ENCODE assay signal across 13 cellular contexts in genomic region chr18:50820901-50821520, GRCh38. TPM values are rescaled to one million over a fixed set of nuclear protein-coding genes. Genes with fewer than 3 reads are reported as not detected.
DNase-seq lines count a peak whose midpoint lies in the region; ATAC-seq and TF ChIP-seq lines count a peak whose summit lies in the region.
"Had no signal": no experiment of that assay in that cellular context is flagged by ENCODE, and none has a peak within 500 bp of the region (broad histone marks: within the 10 kb centered on the region; RNA-seq: fewer than 3 reads in every experiment).

No MANE protein-coding gene starts in this region.

- peak in 1 of 2 experiments; percentile 66 for DNase-seq in HL-60 (ENCODE audit: low read depth in 1 of 2, low spot score in 1 of 2)
- DNase-seq in SKM-1 treated with dmso at 0.1 percent for 144 hours (lab: John Stamatoyannopoulos, UW; ENCODE audit: unreplicated experiment): peak; percentile 78
- peak; percentile 51 for DNase-seq in left kidney (ENCODE audit: low read depth, low spot score)
- no peak for DNase-seq in chondrocyte (ENCODE audit: low spot score)
- DNase-seq in lower leg skin (ENCODE audit: low spot score in 2 of 2): no peak
- no peak for DNase-seq in CD14-positive monocyte (ENCODE audit: low spot score)
- DNase-seq: activated CD4-positive, alpha-beta T cell treated with anti-CD3 and anti-CD28 coated beads for 1 hour; activated T-cell treated with anti-CD3 and anti-CD28 coated beads, Interleukin-2, amount 50 U/mL, for 48 hours; NCI-H2171 had no signal

- H3K79me2 ChIP-seq in ACC112 (ENCODE audit: control insufficient read depth, insufficient read depth, low read length, unreplicated experiment): no peaks in the 10 kb centered on the region

- TF ChIP-seq POLR2A in lower leg skin (IDR thresholded peaks at IDR 0.05): no peak

- H3K4me3 ChIP-seq in ACC112 (ENCODE audit: low read depth, low read length) (no peak overlapping the region), HL-60 (replicated peaks; ENCODE audit: insufficient read depth, low read length) (no peak overlapping the region), lower leg skin (ENCODE audit: low read depth, poor library complexity, severe bottlenecking) (no peak overlapping the region)

- intact Hi-C loops in lower leg skin (cut with DNase I; ENCODE audit: low total_unique reads) (loop anchor here (5.0 kb wide), 1 partner anchor 231 kb away; no protein-coding TSS in a partner anchor), CD14-positive monocyte (cut with micrococcal nuclease) (loop anchor here (5.0 kb wide), 2 partner anchors 56 to 231 kb away; partner anchors contain the start of gene ME2 (in 2 of the 2))

- peak overlapping the region; percentile 61 for H2AFZ ChIP-seq in ACC112 (ENCODE audit: low read length, unreplicated experiment)

- H3K27me3 ChIP-seq in ACC112 (ENCODE audit: insufficient read depth, low read length) (no peaks in the 10 kb centered on the region), HL-60 (ENCODE audit: insufficient read depth, poor library complexity, severe bottlenecking) (no peaks in the 10 kb centered on the region)

- H3K4me1 ChIP-seq in ACC112 (ENCODE audit: control insufficient read depth, insufficient read depth, low read length, unreplicated experiment): peaks cover 18% of the 10 kb centered on the region

- H3K4me3 Mint-ChIP-seq in chondrocyte (ENCODE audit: unreplicated experiment): no peak overlapping the region
- H3K4me3 Mint-ChIP-seq in CD14-positive monocyte: no peak overlapping the region
- H3K4me3 Mint-ChIP-seq: brain had no signal

- no peak for ATAC-seq in HG02759 (IDR thresholded peaks at IDR 0.05; ENCODE audit: unreplicated experiment)
- ATAC-seq: sciatic nerve had no signal

- no peak overlapping the region for H3K27ac ChIP-seq in ACC112 (ENCODE audit: low read depth, low read length)
- H3K27ac ChIP-seq in HL-60 (replicated peaks): peak overlapping the region; percentile 80

- no peak overlapping the region for H3K27ac Mint-ChIP-seq in chondrocyte (ENCODE audit: unreplicated experiment)
- H3K27ac Mint-ChIP-seq in CD14-positive monocyte: no peak overlapping the region
- H3K27ac Mint-ChIP-seq: brain had no signal

- TF ChIP-seq CTCF in HL-60 (IDR thresholded peaks at IDR 0.05; ENCODE audit: insufficient read depth, low read length): no peak
- TF ChIP-seq CTCF in chondrocyte (IDR thresholded peaks at IDR 0.05): no peak
- no peak for TF ChIP-seq CTCF in lower leg skin (IDR thresholded peaks at IDR 0.05)
- no peak for TF ChIP-seq CTCF in CD14-positive monocyte (IDR thresholded peaks at IDR 0.05)

- H3K36me3 Mint-ChIP-seq in chondrocyte (ENCODE audit: low read depth): no peaks in the 10 kb centered on the region
- no peaks in the 10 kb centered on the region for H3K36me3 Mint-ChIP-seq in CD14-positive monocyte
- H3K36me3 Mint-ChIP-seq: brain had no signal

- H3K9me3 Mint-ChIP-seq in chondrocyte (ENCODE audit: low read depth) (no peaks in the 10 kb centered on the region), CD14-positive monocyte (no peaks in the 10 kb centered on the region)
- H3K9me3 Mint-ChIP-seq: brain had no signal

- H3K4me1 Mint-ChIP-seq in chondrocyte (ENCODE audit: low read depth): peaks cover 19% of the 10 kb centered on the region
- H3K4me1 Mint-ChIP-seq in CD14-positive monocyte: peaks cover 5% of the 10 kb centered on the region

- H3K36me3 ChIP-seq in ACC112 (ENCODE audit: insufficient read depth, low read length): no peaks in the 10 kb centered on the region

- H3K27me3 Mint-ChIP-seq in chondrocyte (ENCODE audit: low read depth) (no peaks in the 10 kb centered on the region), CD14-positive monocyte (ENCODE audit: low read depth in 3 of 3) (no peaks in the 10 kb centered on the region)
- H3K27me3 Mint-ChIP-seq: brain had no signal

- 67 to 70% methylated on average over 5 of the region's 5 CpGs for WGBS in lower leg skin, 2 donors

RNA-seq across cellular contexts. Expression of gene MRO, which starts 1.2 kb away (rescaled TPM):
- total RNA-seq in chondrocyte: not detected in 3 replicates
- total RNA-seq in lower leg skin: under 1 TPM in 1 of 4 donors, not detected in 3; 0.10 TPM
- polyA plus RNA-seq in CD14-positive monocyte: not detected

RNA-seq across cellular contexts. Expression of gene ME2, which starts 57.9 kb away (rescaled TPM):
- total RNA-seq in chondrocyte: 26.7 to 29.9 TPM (median 29.1 TPM) in 3 replicates
- 10 to 100 TPM; 10.4 to 25.5 (median 21.4) TPM for total RNA-seq in lower leg skin
- 10 to 100 TPM; 71.7 to 93.8 TPM for polyA plus RNA-seq in CD14-positive monocyte

Comparison
In these comparisons a context has a peak if more than half of its experiments do, and no peak if none do; other contexts are left out.
1. DNase-seq: peak in SKM-1 treated with dmso at 0.1 percent for 144 hours (single experiment) and left kidney (single experiment); none in chondrocyte (single experiment), lower leg skin (0 of 2) and CD14-positive monocyte (single experiment).